Comparison of ENCODE assay signal across 23 cellular contexts in genomic region chr1:206719169-206719839, GRCh38. TPM values are rescaled to one million over a fixed set of nuclear protein-coding genes. Genes with fewer than 3 reads are reported as not detected.
A peak's percentile ranks its signal among the peaks of the same experiment; 100 is the strongest.
DNase-seq lines count a peak whose midpoint lies in the region; ATAC-seq and TF ChIP-seq lines count a peak whose summit lies in the region.
"Had no signal": no experiment of that assay in that cellular context is flagged by ENCODE, and none has a peak within 500 bp of the region (broad histone marks: within the 10 kb centered on the region; RNA-seq: fewer than 3 reads in every experiment).

No MANE protein-coding gene starts in this region.

- no peak for DNase-seq in CD8-positive, alpha-beta T cell
- DNase-seq in GM13977 (ENCODE audit: low spot score) (peak; percentile 61), mesenteric fat pad (ENCODE audit: low spot score) (peak; percentile 28), DMS53 treated with DMSO at 0.1 percent for 48 hours (lab: John Stamatoyannopoulos, UW; ENCODE audit: unreplicated experiment) (no peak), suprapubic skin (ENCODE audit: low spot score in 2 of 2) (no peak), stomach (no peak), COR-L47 (lab: John Stamatoyannopoulos, UW) (no peak)
- DNase-seq: AML-193; cortex of kidney; DMS153; foreskin melanocyte; GM23248; NCI-H2029; NCI-H510A treated with DMSO at 0.1 percent for 48 hours; OCI-M1; small intestine; stimulated activated CD4-positive, alpha-beta T cell treated with anti-CD3 and anti-CD28 coated beads, Interleukin-4, amount 100 ng/mL, for 4 hours; stimulated activated CD8-positive, alpha-beta memory T cell treated with anti-CD3 and anti-CD28 coated beads, Interleukin-4, amount 100 ng/mL, for 48 hours; thyroid gland had no signal

- H3K9me3 Mint-ChIP-seq in CD8-positive, alpha-beta T cell: no peaks in the 10 kb centered on the region
- H3K9me3 Mint-ChIP-seq: activated naive CD4-positive, alpha-beta T cell treated with anti-CD3 and anti-CD28 coated beads, Interleukin-2, amount 50 U/mL, for 24 hours had no signal

- TF ChIP-seq CTCF in CD8-positive, alpha-beta T cell (IDR thresholded peaks at IDR 0.05): no peak
- no peak for TF ChIP-seq CTCF in GM13977 (IDR thresholded peaks at IDR 0.05; ENCODE audit: extremely low read depth, insufficient read depth, missing control alignments)
- no peak for TF ChIP-seq CTCF in suprapubic skin (IDR thresholded peaks at IDR 0.05)
- no peak for TF ChIP-seq CTCF in stomach (IDR thresholded peaks at IDR 0.05)

- no peak overlapping the region for H3K4me3 ChIP-seq in CD8-positive, alpha-beta T cell (ENCODE audit: low read depth, low read length)
- H3K4me3 ChIP-seq in suprapubic skin (no peak overlapping the region), stomach (no peak overlapping the region)
- H3K4me3 ChIP-seq: GM23248, thyroid gland had no signal

- H3K27me3 Mint-ChIP-seq in CD8-positive, alpha-beta T cell (ENCODE audit: low read depth): no peaks in the 10 kb centered on the region
- H3K27me3 Mint-ChIP-seq: activated naive CD4-positive, alpha-beta T cell treated with anti-CD3 and anti-CD28 coated beads, Interleukin-2, amount 50 U/mL, for 24 hours had no signal

- no peaks in the 10 kb centered on the region for H3K9me3 ChIP-seq in CD8-positive, alpha-beta T cell (ENCODE audit: low read length)
- no peaks in the 10 kb centered on the region for H3K9me3 ChIP-seq in suprapubic skin
- H3K9me3 ChIP-seq in stomach: no peaks in the 10 kb centered on the region
- H3K9me3 ChIP-seq: thyroid gland had no signal

- ATAC-seq in CD8-positive, alpha-beta T cell: no peak
- ATAC-seq in HG03520 (IDR thresholded peaks at IDR 0.05; ENCODE audit: unreplicated experiment): peak; percentile 48

- in situ Hi-C loops in GM13977 (cut with MboI; ENCODE audit: low pct_unique_long_range_greater_than_20kb, low sequenced_read_pairs, unreplicated experiment): no loop called here

- H3K36me3 Mint-ChIP-seq in CD8-positive, alpha-beta T cell: peaks cover 3% of the 10 kb centered on the region
- H3K36me3 Mint-ChIP-seq: activated naive CD4-positive, alpha-beta T cell treated with anti-CD3 and anti-CD28 coated beads, Interleukin-2, amount 50 U/mL, for 24 hours had no signal

- intact Hi-C loops in CD8-positive, alpha-beta T cell (cut with DNase I, micrococcal nuclease): no loop called here
- intact Hi-C loops in stomach (cut with DNase I; ENCODE audit: low total_unique reads): no loop called here

- peaks cover 42% of the 10 kb centered on the region for H3K4me1 ChIP-seq in CD8-positive, alpha-beta T cell (ENCODE audit: insufficient read depth, low read length)
- H3K4me1 ChIP-seq in suprapubic skin (peaks cover 48% of the 10 kb centered on the region), stomach (peaks cover 52 to 87% (median 73%) of the 10 kb centered on the region in 4 donors)

- H3K4me1 Mint-ChIP-seq in CD8-positive, alpha-beta T cell (ENCODE audit: low read depth): peaks cover 78% of the 10 kb centered on the region

- peak overlapping the region; percentile 49 for H3K27ac Mint-ChIP-seq in CD8-positive, alpha-beta T cell
- H3K27ac Mint-ChIP-seq: activated naive CD4-positive, alpha-beta T cell treated with anti-CD3 and anti-CD28 coated beads, Interleukin-2, amount 50 U/mL, for 24 hours had no signal

- H3K4me3 Mint-ChIP-seq in CD8-positive, alpha-beta T cell: no peak overlapping the region
- H3K4me3 Mint-ChIP-seq: activated naive CD4-positive, alpha-beta T cell treated with anti-CD3 and anti-CD28 coated beads, Interleukin-2, amount 50 U/mL, for 24 hours had no signal

- no peak for TF ChIP-seq POLR2A in suprapubic skin (IDR thresholded peaks at IDR 0.05)
- TF ChIP-seq POLR2A in stomach (IDR thresholded peaks at IDR 0.05): no peak

- no peaks in the 10 kb centered on the region for H3K36me3 ChIP-seq in CD8-positive, alpha-beta T cell (ENCODE audit: insufficient read depth, low read length)
- H3K36me3 ChIP-seq in suprapubic skin (no peaks in the 10 kb centered on the region), stomach (no peaks in the 10 kb centered on the region)
- H3K36me3 ChIP-seq: thyroid gland had no signal

- CTCF ChIA-PET in CD8-positive, alpha-beta T cell (lab: Charles Lee): interaction anchor here (1.0 to 2.7 kb wide), 7 partner anchors 15 to 263 kb away, joined by 3 to 11 read pairs (median 4); no protein-coding TSS in a partner anchor

- no peak overlapping the region for H3K27ac ChIP-seq in CD8-positive, alpha-beta T cell (ENCODE audit: low read depth, low read length)
- H3K27ac ChIP-seq in suprapubic skin: no peak overlapping the region
- H3K27ac ChIP-seq in stomach: peak overlapping the region in 2 of 5 donors; percentile 12 to 14
- H3K27ac ChIP-seq: GM23248 had no signal

- H3K27me3 ChIP-seq in CD8-positive, alpha-beta T cell (ENCODE audit: insufficient read depth, low read length): no peaks in the 10 kb centered on the region
- H3K27me3 ChIP-seq in suprapubic skin (no peaks in the 10 kb centered on the region), stomach (no peaks in the 10 kb centered on the region)
- H3K27me3 ChIP-seq: thyroid gland had no signal

- TF ChIP-seq EP300 in suprapubic skin (IDR thresholded peaks at IDR 0.05) (no peak), stomach (IDR thresholded peaks at IDR 0.05) (no peak)

- POLR2A ChIA-PET in CD8-positive, alpha-beta T cell (lab: Charles Lee): interaction anchor here (0.6 to 1.2 kb wide), 3 partner anchors 89 to 195 kb away, joined by 3 read pairs; no protein-coding TSS in a partner anchor

- 63% methylated on average over 10 of the region's 10 CpGs for WGBS in suprapubic skin
- 78 to 89% (median 85%) methylated on average over 10 of the region's 10 CpGs for WGBS in stomach, 5 donors

RNA-seq across cellular contexts. Expression of gene MAPKAPK2, which starts 34.6 kb away (rescaled TPM):
- 100 to 1,000 TPM; 218 to 225 TPM for total RNA-seq in CD8-positive, alpha-beta T cell
- 103 TPM for total RNA-seq in mesenteric fat pad
- total RNA-seq in suprapubic skin: 10 to 100 TPM; 38.0 to 72.3 (median 62.4) TPM
- 10 to 100 TPM; 22.6 to 78.0 (median 43.9) TPM for total RNA-seq in stomach
- 10 to 100 TPM; 30.1 to 60.8 (median 55.4) TPM for polyA plus RNA-seq in stomach

RNA-seq across cellular contexts. Expression of gene IL19, which starts 51.3 kb away (rescaled TPM):
- total RNA-seq in CD8-positive, alpha-beta T cell: not detected
- total RNA-seq in mesenteric fat pad (not detected), suprapubic skin (not detected), stomach (10 to 100 TPM in 1 of 5 donors, not detected in 4; 25.9 TPM)
- polyA plus RNA-seq in stomach: 1 to 10 TPM in 1 of 3 donors, not detected in 2; 3.1 TPM
- total RNA-seq: GM23248, liver, thyroid gland had no signal
- polyA plus RNA-seq: GM23248, liver, small intestine had no signal

RNA-seq across cellular contexts. Expression of gene IL10, which starts 53.0 kb away (rescaled TPM):
- 1 to 10 TPM in 1 of 2 experiments, under 1 TPM in 1; 0.78 to 1.0 TPM for total RNA-seq in CD8-positive, alpha-beta T cell
- total RNA-seq in mesenteric fat pad (23.0 TPM), suprapubic skin (1 to 10 TPM in 2 of 4 donors, under 1 TPM in 1, not detected in 1; 0.49 to 1.6 (median 1.0) TPM), stomach (1 to 10 TPM in 1 of 5 donors, under 1 TPM in 2, not detected in 2; 0.29 to 2.8 (median 0.45) TPM)
- polyA plus RNA-seq in stomach: 1 to 10 TPM; 1.2 to 7.2 (median 1.9) TPM
- total RNA-seq: GM23248, SK-MEL-5 had no signal
- polyA plus RNA-seq: GM23248 had no signal

Comparison
In these comparisons a context has a peak if more than half of its experiments do, and no peak if none do; other contexts are left out.
1. DNase-seq: peak in GM13977 (single experiment) and mesenteric fat pad (single experiment); none in CD8-positive, alpha-beta T cell (0 of 7), DMS53 treated with DMSO at 0.1 percent for 48 hours (single experiment), suprapubic skin (0 of 2), stomach (single experiment) and COR-L47 (single experiment).